In the genomic region with DNA sequence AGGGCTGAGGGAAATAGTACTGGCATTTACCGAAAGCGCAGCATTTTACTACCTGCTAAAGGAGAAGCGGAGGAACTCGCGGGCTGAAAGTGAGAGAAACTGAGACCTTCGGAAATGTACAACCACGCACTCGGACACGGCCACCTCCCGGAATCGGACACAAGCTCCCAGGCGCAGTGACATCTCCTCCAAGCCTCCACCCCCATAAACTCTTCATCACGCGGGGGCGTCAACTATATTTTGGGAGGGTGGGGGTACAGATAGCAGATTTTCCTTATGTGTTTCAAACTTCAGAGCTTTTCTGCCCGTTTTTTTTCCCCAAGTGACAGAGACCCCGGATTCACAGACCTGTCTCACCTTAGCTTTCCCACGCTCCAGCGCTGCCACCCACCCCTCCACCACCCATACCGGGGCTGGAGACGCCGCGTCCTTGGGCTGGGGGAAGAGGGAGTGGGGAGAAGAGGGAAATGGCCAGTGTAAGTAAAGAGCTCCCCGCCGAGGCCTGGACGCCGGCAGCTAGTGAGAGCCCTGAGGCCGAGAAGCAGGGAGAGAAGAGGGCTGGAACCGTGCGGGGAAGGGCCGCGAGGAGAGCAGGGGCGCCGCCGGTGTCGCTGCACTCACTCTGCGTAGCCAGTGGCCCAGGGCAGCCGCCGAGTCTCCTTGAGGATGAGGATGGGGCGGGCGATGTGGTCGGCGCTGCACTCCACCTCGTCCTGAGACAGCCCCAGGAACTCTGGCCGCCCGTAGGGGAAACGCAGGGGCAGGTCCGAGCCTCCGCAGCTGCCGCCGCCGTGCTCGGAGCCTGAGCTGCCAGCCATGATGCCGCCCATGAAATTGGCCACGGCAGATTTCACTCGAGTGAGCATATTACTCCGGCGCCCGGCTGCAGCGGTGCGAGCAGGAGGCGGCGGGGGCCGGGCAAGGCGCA, we compare ENCODE assay signal across 1 cellular context.
TF ChIP-seq lines count a peak whose summit lies in the region.

No MANE protein-coding gene starts in this region.

TF ChIP-seq in HEK293, 187 proteins besides CTCF, POLR2A, EP300 and RAD21 (continued from another document):
- 0 out of 2 replicates have a peak, but pooled peaks have one; percentile 6 for TF ChIP-seq ZNF398 (tag by site-specific recombination; IDR thresholded peaks at IDR 0.05)
- TF ChIP-seq ZNF768 (tag by site-specific recombination; IDR thresholded peaks at IDR 0.05), result no peak
- peak; percentile 39 for TF ChIP-seq ZIC2 (tag by site-specific recombination; IDR thresholded peaks at IDR 0.05)
- no peak for TF ChIP-seq MEIS1 (CRISPR knock-in tag; IDR thresholded peaks at IDR 0.05; ENCODE audit: borderline replicate concordance)
- TF ChIP-seq KLF8 (tag by site-specific recombination; IDR thresholded peaks at IDR 0.05), result peak; percentile 45; the same call in 1 of the 2 replicates
- TF ChIP-seq ATF2 (tag by site-specific recombination; IDR thresholded peaks at IDR 0.05; ENCODE audit: low read depth), result no peak
- TF ChIP-seq ZNF514 (tag by site-specific recombination; IDR thresholded peaks at IDR 0.05), result no peak
- no peak for TF ChIP-seq ZNF138 (tag by site-specific recombination; IDR thresholded peaks at IDR 0.05; ENCODE audit: borderline replicate concordance)
- TF ChIP-seq ZNF670 (tag by site-specific recombination; IDR thresholded peaks at IDR 0.05; ENCODE audit: low read depth), result no peak
- TF ChIP-seq, protein P1, sequence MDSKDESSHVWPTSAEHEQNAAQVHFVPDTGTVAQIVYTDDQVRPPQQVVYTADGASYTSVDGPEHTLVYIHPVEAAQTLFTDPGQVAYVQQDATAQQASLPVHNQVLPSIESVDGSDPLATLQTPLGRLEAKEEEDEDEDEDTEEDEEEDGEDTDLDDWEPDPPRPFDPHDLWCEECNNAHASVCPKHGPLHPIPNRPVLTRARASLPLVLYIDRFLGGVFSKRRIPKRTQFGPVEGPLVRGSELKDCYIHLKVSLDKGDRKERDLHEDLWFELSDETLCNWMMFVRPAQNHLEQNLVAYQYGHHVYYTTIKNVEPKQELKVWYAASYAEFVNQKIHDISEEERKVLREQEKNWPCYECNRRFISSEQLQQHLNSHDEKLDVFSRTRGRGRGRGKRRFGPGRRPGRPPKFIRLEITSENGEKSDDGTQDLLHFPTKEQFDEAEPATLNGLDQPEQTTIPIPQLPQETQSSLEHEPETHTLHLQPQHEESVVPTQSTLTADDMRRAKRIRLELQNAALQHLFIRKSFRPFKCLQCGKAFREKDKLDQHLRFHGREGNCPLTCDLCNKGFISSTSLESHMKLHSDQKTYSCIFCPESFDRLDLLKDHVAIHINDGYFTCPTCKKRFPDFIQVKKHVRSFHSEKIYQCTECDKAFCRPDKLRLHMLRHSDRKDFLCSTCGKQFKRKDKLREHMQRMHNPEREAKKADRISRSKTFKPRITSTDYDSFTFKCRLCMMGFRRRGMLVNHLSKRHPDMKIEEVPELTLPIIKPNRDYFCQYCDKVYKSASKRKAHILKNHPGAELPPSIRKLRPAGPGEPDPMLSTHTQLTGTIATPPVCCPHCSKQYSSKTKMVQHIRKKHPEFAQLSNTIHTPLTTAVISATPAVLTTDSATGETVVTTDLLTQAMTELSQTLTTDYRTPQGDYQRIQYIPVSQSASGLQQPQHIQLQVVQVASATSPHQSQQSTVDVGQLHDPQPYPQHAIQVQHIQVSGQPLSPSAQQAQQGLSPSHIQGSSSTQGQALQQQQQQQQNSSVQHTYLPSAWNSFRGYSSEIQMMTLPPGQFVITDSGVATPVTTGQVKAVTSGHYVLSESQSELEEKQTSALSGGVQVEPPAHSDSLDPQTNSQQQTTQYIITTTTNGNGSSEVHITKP (tag by site-specific recombination; IDR thresholded peaks at IDR 0.05), result peak; percentile 93
- TF ChIP-seq ZNF121 (tag by site-specific recombination; IDR thresholded peaks at IDR 0.05), result 0 out of 2 replicates have a peak, but pooled peaks have one; percentile 40
- no peak for TF ChIP-seq KLF1 (tag by site-specific recombination; IDR thresholded peaks at IDR 0.05)
- TF ChIP-seq ZNF221 (tag by site-specific recombination; IDR thresholded peaks at IDR 0.05; ENCODE audit: borderline replicate concordance), result no peak
- TF ChIP-seq ZNF654 (tag by site-specific recombination; IDR thresholded peaks at IDR 0.05; ENCODE audit: low read depth), result no peak
TF ChIP-seq in HEK293: peak in this region for 30.
